In genomic region chr14:102212845-102213244, GRCh38 we compare ENCODE assay signal across 19 cellular contexts.
DNase-seq lines count a peak whose midpoint lies in the region; FAIRE-seq and TF ChIP-seq lines count a peak whose summit lies in the region.
"Had no signal": no experiment of that assay in that cellular context is flagged by ENCODE, and none has a peak within 500 bp of the region (broad histone marks: within the 10 kb centered on the region; RNA-seq: fewer than 3 reads in every experiment).

No MANE protein-coding gene starts in this region.

- H3K4me1 Mint-ChIP-seq in activated CD4-positive, alpha-beta T cell treated with anti-CD3 and anti-CD28 coated beads, Interleukin-2, amount 10 ng/mL, durations not matched to agents 7 days and 5 days = no peaks in the 10 kb centered on the region

- no peak overlapping the region for H3K14ac ChIP-seq in H1 (ENCODE audit: insufficient read length)

- no peaks in the 10 kb centered on the region for H3K9me3 Mint-ChIP-seq in activated CD4-positive, alpha-beta T cell treated with anti-CD3 and anti-CD28 coated beads, Interleukin-2, amount 10 ng/mL, durations not matched to agents 7 days and 5 days

- peaks cover 8% of the 10 kb centered on the region for H3K79me1 ChIP-seq in H1 (ENCODE audit: low read depth, low read length)

- 91% methylated on average over 10 of the region's 10 CpGs; no CpG with 5 or more reads in 1 of the 2 experiments for WGBS in H1 (ENCODE audit: extremely low coverage in 1 of 2, insufficient coverage in 1 of 2, insufficient read length in 1 of 2, insufficient replicate concordance in 2 of 2, low coverage in 1 of 2, low lambda C conversion rate in 2 of 2, missing lambda C conversion rate in 1 of 2), 2 experiments
- 95 to 96% methylated on average over 10 of the region's 10 CpGs for WGBS in sigmoid colon, 2 donors
- 60 to 95% methylated on average over 1 to 10 of the region's 10 CpGs for WGBS in transverse colon (ENCODE audit: low coverage in 1 of 2), 2 donors

- H4K8ac ChIP-seq in H1 (ENCODE audit: extremely low read depth, insufficient read depth, low read length) = peak overlapping the region; percentile 28; the same call in 1 of the 2 replicates

- H2BK15ac ChIP-seq in H1 (ENCODE audit: low read length) = no peak overlapping the region

- H3K23ac ChIP-seq in H1 (ENCODE audit: insufficient read length) = no peak overlapping the region

- H3K79me2 ChIP-seq in PC-9 (ENCODE audit: low read depth) (peaks cover 11% of the 10 kb centered on the region; the same call in 1 of the 2 replicates), H1 (ENCODE audit: control insufficient read depth in 1 of 2, insufficient read depth in 2 of 2, low read length in 2 of 2) (peaks cover 0 to 21% of the 10 kb centered on the region in 2 experiments; a peak in 2 of 4 replicates)

- no peaks in the 10 kb centered on the region for H3K23me2 ChIP-seq in H1 (ENCODE audit: low read depth, low read length)

- H3K9ac ChIP-seq in H1 (replicated peaks in 1 of 4; ENCODE audit: extremely low read depth in 1 of 4, low read depth in 3 of 4, low read length in 3 of 4) = no peak overlapping the region

- no peak overlapping the region for H3K4ac ChIP-seq in H1 (replicated peaks; ENCODE audit: insufficient read length, low read depth, low read length)

- no peak overlapping the region for H4K5ac ChIP-seq in H1 (ENCODE audit: insufficient read length, low read depth, low read length)

- no peaks in the 10 kb centered on the region; the same call in 1 of the 2 replicates for H3F3A ChIP-seq in PC-9 (ENCODE audit: insufficient read depth, low read depth)

- H3K27ac Mint-ChIP-seq in activated CD4-positive, alpha-beta T cell treated with anti-CD3 and anti-CD28 coated beads, Interleukin-2, amount 10 ng/mL, durations not matched to agents 7 days and 5 days = peak overlapping the region; percentile 1

- FAIRE-seq in H1 (lab: Jason Lieb, UNC) = no peak

- H3K4me3 Mint-ChIP-seq in activated CD4-positive, alpha-beta T cell treated with anti-CD3 and anti-CD28 coated beads, Interleukin-2, amount 10 ng/mL, durations not matched to agents 7 days and 5 days = no peak overlapping the region

- H3K4me2 ChIP-seq in PC-9 (no peak overlapping the region), H1 (ENCODE audit: insufficient read depth in 1 of 2, low read depth in 2 of 2, low read length in 2 of 2) (no peak overlapping the region)

- no peak overlapping the region for H2BK12ac ChIP-seq in H1 (ENCODE audit: low read depth, low read length)

- H3K27ac ChIP-seq in PC-9 (0 out of 2 replicates have a peak overlapping the region, but pooled peaks have one; percentile 2), H1 (ENCODE audit: low read depth, low read length) (no peak overlapping the region), sigmoid colon (no peak overlapping the region), transverse colon (no peak overlapping the region)
- H3K27ac ChIP-seq: 22Rv1 had no signal

- H3K9me2 ChIP-seq in PC-9 (ENCODE audit: insufficient read depth) = no peaks in the 10 kb centered on the region

- H3K36me3 ChIP-seq in PC-9 (ENCODE audit: low read depth) (peaks cover 13% of the 10 kb centered on the region), H1 (ENCODE audit: control insufficient read depth in 2 of 4, insufficient read depth in 4 of 4, low read length in 3 of 4) (peaks cover 0 to 3% (median 0%) of the 10 kb centered on the region in 4 experiments; a peak in 2 of 8 replicates), sigmoid colon (peaks cover 0 to 27% (median 12%) of the 10 kb centered on the region in 4 donors), transverse colon (peaks cover 0 to 3% (median 0%) of the 10 kb centered on the region in 4 donors)

- H3K9me3 ChIP-seq in PC-9 (ENCODE audit: insufficient read depth, low read depth) (no peaks in the 10 kb centered on the region), H1 (ENCODE audit: insufficient read depth in 2 of 2, low read depth in 1 of 2, low read length in 1 of 2) (no peaks in the 10 kb centered on the region), sigmoid colon (no peaks in the 10 kb centered on the region), transverse colon (no peaks in the 10 kb centered on the region)
- H3K9me3 ChIP-seq: BE2C had no signal

- H3K18ac ChIP-seq in H1 (ENCODE audit: extremely low read depth, low read length) = no peak overlapping the region

- no peak overlapping the region for H3K56ac ChIP-seq in H1 (replicated peaks; ENCODE audit: insufficient read length, low read depth, low read length)

- no peak overlapping the region for H2BK120ac ChIP-seq in H1 (replicated peaks; ENCODE audit: low read depth, low read length)

- no peak overlapping the region for H2BK20ac ChIP-seq in H1 (ENCODE audit: low read length)

- BruUV-seq in PC-9 (replicated peaks; lab: Mats Ljungman, UMichigan) = no TSS peak

- in situ Hi-C loops in transverse colon (cut with MboI; ENCODE audit: low pct_ligation_motif_present in 1 of 4, low pct_unique_long_range_greater_than_20kb in 1 of 4, low sequenced_read_pairs in 3 of 4) = no loop called here

- TF ChIP-seq POLR2A in H1 (IDR thresholded peaks at IDR 0.05; ENCODE audit: control extremely low read depth in 1 of 2, low read depth in 2 of 2, low read length in 2 of 2) (no peak), sigmoid colon (IDR thresholded peaks at IDR 0.05) (no peak), transverse colon (IDR thresholded peaks at IDR 0.05) (no peak)

- H3K4me3 ChIP-seq in PC-9 (no peak overlapping the region), H1 (ENCODE audit: extremely low read depth in 1 of 4, insufficient read depth in 2 of 4, low read depth in 3 of 4, low read length in 4 of 4) (no peak overlapping the region), sigmoid colon (no peak overlapping the region), transverse colon (no peak overlapping the region)

- H4K91ac ChIP-seq in H1 (replicated peaks; ENCODE audit: insufficient read length, low read length) = no peak overlapping the region

- DNase-seq in activated CD4-positive, alpha-beta T cell treated with anti-CD3 and anti-CD28 coated beads, Interleukin-2, amount 10 ng/mL, durations not matched to agents 7 days and 5 days = no peak
- DNase-seq in activated CD4-positive, alpha-beta T cell treated with anti-CD3 and anti-CD28 coated beads for 1 hour = no peak
- no peak for DNase-seq in PC-9
- no peak for DNase-seq in H1 (ENCODE audit: low read depth in 1 of 2, low spot score in 2 of 2)
- peak; percentile 24 for DNase-seq in sigmoid colon
- DNase-seq in head of caudate nucleus = no peak
- DNase-seq in DMS53 (lab: John Stamatoyannopoulos, UW) = no peak
- DNase-seq in transverse colon = no peak
- DNase-seq: BE2C, Calu3, GOT3, KBM-7, MV-4-11, NCI-H1105 treated with DMSO at 0.1 percent for 48 hours, NCI-H2029, NCI-H446 treated with DMSO at 0.1 percent for 48 hours, NCI-H526, NCI-H82 had no signal

- peaks cover 8% of the 10 kb centered on the region; the same call in 1 of the 2 replicates for H4K20me1 ChIP-seq in PC-9 (ENCODE audit: insufficient read depth)
- peaks cover 2 to 15% of the 10 kb centered on the region in 2 experiments for H4K20me1 ChIP-seq in H1 (replicated peaks in 1 of 2; ENCODE audit: control insufficient read depth in 1 of 2, insufficient read depth in 2 of 2, low read length in 2 of 2)

- H3K36me3 Mint-ChIP-seq in activated CD4-positive, alpha-beta T cell treated with anti-CD3 and anti-CD28 coated beads, Interleukin-2, amount 10 ng/mL, durations not matched to agents 7 days and 5 days (ENCODE audit: low read depth) = peaks cover 7% of the 10 kb centered on the region

- intact Hi-C loops in PC-9 (cut with micrococcal nuclease; ENCODE audit: unreplicated experiment) (no loop called here), sigmoid colon (cut with DNase I) (no loop called here), head of caudate nucleus (cut with DNase I) (loop anchor here (10.0 kb wide), 2 partner anchors 68 to 118 kb away; no protein-coding TSS in a partner anchor), transverse colon (cut with DNase I; ENCODE audit: low total_unique reads) (no loop called here)

- TF ChIP-seq CTCF in PC-9 (conservative IDR thresholded peaks at IDR 0.05) = no peak
- no peak for TF ChIP-seq CTCF in H1 (IDR thresholded peaks at IDR 0.05; ENCODE audit: control extremely low read depth in 1 of 3, insufficient read depth in 1 of 3, low read depth in 1 of 3, low read length in 3 of 3)
- TF ChIP-seq CTCF in sigmoid colon (IDR thresholded peaks at IDR 0.05) = no peak
- TF ChIP-seq CTCF in transverse colon (IDR thresholded peaks at IDR 0.05) = no peak

- no peak overlapping the region for H2AK5ac ChIP-seq in H1 (ENCODE audit: low read depth, low read length)

- CTCF ChIA-PET in activated CD4-positive, alpha-beta T cell treated with anti-CD3 and anti-CD28 coated beads, Interleukin-2, amount 10 ng/mL, durations not matched to agents 7 days and 5 days (lab: Charles Lee) = no interaction called here
- CTCF ChIA-PET in PC-9 (lab: Charles Lee) = interaction anchor here (0.7 to 0.9 kb wide), 2 partner anchors 26 to 52 kb away, joined by 3 to 5 read pairs; no protein-coding TSS in a partner anchor
- CTCF ChIA-PET in H1 (lab: Charles Lee; ENCODE audit: partially characterized antibody) = interaction anchor here (1.2 to 2.2 kb wide), 7 partner anchors 9 to 128 kb away, joined by 3 to 9 read pairs (median 4); no protein-coding TSS in a partner anchor

- H3K4me1 ChIP-seq in PC-9 (replicated peaks; ENCODE audit: insufficient read depth) = no peaks in the 10 kb centered on the region
- peaks cover 0 to 12% (median 0%) of the 10 kb centered on the region in 4 experiments; a peak in 2 of 7 replicates for H3K4me1 ChIP-seq in H1 (replicated peaks in 1 of 4; ENCODE audit: control insufficient read depth in 3 of 4, insufficient read depth in 4 of 4, low read length in 3 of 4)
- peaks cover 0 to 25% (median 20%) of the 10 kb centered on the region in 4 donors for H3K4me1 ChIP-seq in sigmoid colon
- H3K4me1 ChIP-seq in transverse colon = peaks cover 0 to 16% (median 5%) of the 10 kb centered on the region in 4 donors

- H2AFZ ChIP-seq in PC-9 = no peak overlapping the region
- H2AFZ ChIP-seq in H1 (ENCODE audit: low read length) = no peak overlapping the region

- POLR2A ChIA-PET in activated CD4-positive, alpha-beta T cell treated with anti-CD3 and anti-CD28 coated beads, Interleukin-2, amount 10 ng/mL, durations not matched to agents 7 days and 5 days (lab: Charles Lee) = no interaction called here
- POLR2A ChIA-PET in PC-9 (lab: Charles Lee; ENCODE audit: unreplicated experiment) (interaction anchor here (0.6 kb wide), 2 partner anchors 104 to 124 kb away, joined by 3 to 9 read pairs; no protein-coding TSS in a partner anchor), H1 (lab: Charles Lee; ENCODE audit: partially characterized antibody) (interaction anchor here (0.8 to 1.5 kb wide), 4 partner anchors 9 to 125 kb away, joined by 3 to 4 read pairs (median 3); no protein-coding TSS in a partner anchor)

- no peaks in the 10 kb centered on the region for H3K27me3 Mint-ChIP-seq in activated CD4-positive, alpha-beta T cell treated with anti-CD3 and anti-CD28 coated beads, Interleukin-2, amount 10 ng/mL, durations not matched to agents 7 days and 5 days

- H2BK5ac ChIP-seq in H1 (ENCODE audit: low read depth, low read length) = no peak overlapping the region

- no peak for TF ChIP-seq RAD21 in H1 (IDR thresholded peaks at IDR 0.05 in 1 of 2, conservative IDR thresholded peaks at IDR 0.05 in 1 of 2; ENCODE audit: low read depth in 2 of 2, low read length in 2 of 2)

- H3K27me3 ChIP-seq in PC-9 (ENCODE audit: insufficient read depth, low read depth) = no peaks in the 10 kb centered on the region
- H3K27me3 ChIP-seq in H1 (replicated peaks in 1 of 4; ENCODE audit: control insufficient read depth in 3 of 4, extremely low read depth in 1 of 4, insufficient read depth in 3 of 4, low read length in 3 of 4) = no peaks in the 10 kb centered on the region
- H3K27me3 ChIP-seq in sigmoid colon = no peaks in the 10 kb centered on the region
- no peaks in the 10 kb centered on the region for H3K27me3 ChIP-seq in transverse colon
- H3K27me3 ChIP-seq: BE2C had no signal

- TF ChIP-seq EP300 in H1 (IDR thresholded peaks at IDR 0.05; ENCODE audit: borderline replicate concordance in 1 of 2, low read depth in 2 of 2, low read length in 2 of 2) (no peak), sigmoid colon (IDR thresholded peaks at IDR 0.05) (no peak), transverse colon (IDR thresholded peaks at IDR 0.05; ENCODE audit: low read depth) (no peak)
